ENCODE assay signal across 9 cellular contexts in genomic region chr2:191617589-191617988, GRCh38.
A peak's percentile ranks its signal among the peaks of the same experiment; 100 is the strongest.
DNase-seq lines count a peak whose midpoint lies in the region; ATAC-seq, FAIRE-seq and TF ChIP-seq lines count a peak whose summit lies in the region.
"Had no signal": no experiment of that assay in that cellular context is flagged by ENCODE, and none has a peak within 500 bp of the region (broad histone marks: within the 10 kb centered on the region; RNA-seq: fewer than 3 reads in every experiment).

No MANE protein-coding gene starts in this region.

- H3K27ac ChIP-seq in right lobe of liver = no peak overlapping the region
- no peak overlapping the region for H3K27ac ChIP-seq in HepG2 (ENCODE audit: extremely low read length, insufficient read depth, low read length)
- peak overlapping the region in 1 of 2 donors; percentile 74 for H3K27ac ChIP-seq in small intestine (ENCODE audit: low read depth in 1 of 2, low read length in 1 of 2)
- peak overlapping the region in 1 of 2 donors; percentile 70 for H3K27ac ChIP-seq in left lung
- H3K27ac ChIP-seq: C4-2B had no signal

- H3K27me3 ChIP-seq in right lobe of liver (no peaks in the 10 kb centered on the region), HepG2 (ENCODE audit: control insufficient read depth in 1 of 2, insufficient read depth in 2 of 2, low read length in 2 of 2) (no peaks in the 10 kb centered on the region), small intestine (ENCODE audit: control insufficient read depth in 2 of 2, insufficient read depth in 2 of 2, low read length in 2 of 2) (no peaks in the 10 kb centered on the region), left lung (no peaks in the 10 kb centered on the region)

- intact Hi-C loops in right lobe of liver (cut with DNase I) (no loop called here), HepG2 (cut with micrococcal nuclease; ENCODE audit: unreplicated experiment) (no loop called here), left lung (cut with DNase I) (no loop called here)

- ATAC-seq in right lobe of liver = peak in 3 of 4 donors; percentile 21 to 62 (median 48)
- no peak for ATAC-seq in HepG2
- ATAC-seq in HG03354 (IDR thresholded peaks at IDR 0.05; ENCODE audit: poor library complexity, severe bottlenecking, unreplicated experiment) = peak; percentile 88
- ATAC-seq in left lung = no peak

- no peak overlapping the region for H3K4me3 ChIP-seq in right lobe of liver
- no peak overlapping the region for H3K4me3 ChIP-seq in HepG2 (replicated peaks in 1 of 3; ENCODE audit: insufficient read depth in 1 of 3, low read depth in 2 of 3, low read length in 3 of 3)
- no peak overlapping the region for H3K4me3 ChIP-seq in small intestine (ENCODE audit: low read depth in 1 of 2, low read length in 2 of 2)
- no peak overlapping the region for H3K4me3 ChIP-seq in left lung

- CTCF ChIA-PET in HepG2 (lab: Yijun Ruan, JAX; ENCODE audit: low intra/inter-chr PET ratio, low total read pairs) = no interaction called here

- H4K20me1 ChIP-seq in HepG2 (ENCODE audit: insufficient read depth, low read length) = no peaks in the 10 kb centered on the region

- H3K9ac ChIP-seq in HepG2 (ENCODE audit: insufficient read depth, low read depth, low read length) = no peak overlapping the region

- H3K9me3 ChIP-seq in right lobe of liver = no peaks in the 10 kb centered on the region
- no peaks in the 10 kb centered on the region for H3K9me3 ChIP-seq in HepG2 (ENCODE audit: low read length)
- no peaks in the 10 kb centered on the region for H3K9me3 ChIP-seq in small intestine (ENCODE audit: control insufficient read depth, low read depth)
- H3K9me3 ChIP-seq in left lung = no peaks in the 10 kb centered on the region

- no peaks in the 10 kb centered on the region for H3K4me1 ChIP-seq in right lobe of liver
- no peaks in the 10 kb centered on the region for H3K4me1 ChIP-seq in HepG2 (ENCODE audit: insufficient read depth, low read length)
- H3K4me1 ChIP-seq in small intestine (ENCODE audit: control insufficient read depth in 2 of 2, insufficient read depth in 1 of 2, low read depth in 1 of 2, low read length in 1 of 2) = no peaks in the 10 kb centered on the region
- H3K4me1 ChIP-seq in left lung = peaks cover 0 to 30% of the 10 kb centered on the region in 2 donors

- TF ChIP-seq EP300 in HepG2 (IDR thresholded peaks at IDR 0.05; ENCODE audit: low read depth in 2 of 2, low read length in 2 of 2) (no peak), HepG2 (CRISPR knock-in tag; IDR thresholded peaks at IDR 0.05; ENCODE audit: borderline replicate concordance) (no peak)

- no peak for TF ChIP-seq POLR2A in right lobe of liver (IDR thresholded peaks at IDR 0.05)
- no peak for TF ChIP-seq POLR2A in HepG2 (IDR thresholded peaks at IDR 0.05; ENCODE audit: insufficient read depth in 1 of 2, low read depth in 2 of 2, low read length in 2 of 2)

- TF ChIP-seq RAD21 in HepG2 (CRISPR knock-in tag; IDR thresholded peaks at IDR 0.05) = no peak

- FAIRE-seq in HepG2 (lab: Jason Lieb, UNC) (no peak), small intestine (lab: Jason Lieb, UNC) (no peak)

- no peak overlapping the region for H3K4me2 ChIP-seq in HepG2 (ENCODE audit: low read depth, low read length)

- WGBS in right lobe of liver (ENCODE audit: insufficient coverage, low coverage, low lambda C conversion rate, missing lambda C conversion rate) = 41% methylated on average over 4 of the region's 4 CpGs
- 39% methylated on average over 4 of the region's 4 CpGs for whole genome bisulfite sequencing in HepG2 (ENCODE audit: low lambda C conversion rate)
- WGBS in small intestine, 3 donors = 57 to 70% (median 59%) methylated on average over 4 of the region's 4 CpGs

- BruUV-seq in HepG2 (replicated peaks; lab: Mats Ljungman, UMichigan) = no TSS peak

- H2AFZ ChIP-seq in HepG2 (ENCODE audit: low read length) = no peak overlapping the region

- POLR2A ChIA-PET in HepG2 (lab: Yijun Ruan, JAX) = no interaction called here

- TF ChIP-seq CTCF in right lobe of liver (IDR thresholded peaks at IDR 0.05) (no peak), HepG2 (CRISPR knock-in tag; IDR thresholded peaks at IDR 0.05) (no peak), left lung (IDR thresholded peaks at IDR 0.05) (no peak)

- H3K36me3 ChIP-seq in right lobe of liver = no peaks in the 10 kb centered on the region
- no peaks in the 10 kb centered on the region for H3K36me3 ChIP-seq in HepG2 (replicated peaks in 1 of 2; ENCODE audit: control insufficient read depth in 1 of 2, insufficient read depth in 2 of 2, low read length in 2 of 2)
- no peaks in the 10 kb centered on the region for H3K36me3 ChIP-seq in small intestine (ENCODE audit: control insufficient read depth in 2 of 2, insufficient read depth in 2 of 2, low read length in 2 of 2)
- H3K36me3 ChIP-seq in left lung = no peaks in the 10 kb centered on the region

- DNase-seq in right lobe of liver = no peak
- no peak for DNase-seq in HepG2 (ENCODE audit: low spot score)
- peak; percentile 23 to 34 for DNase-seq in activated CD4-positive, alpha-beta T cell treated with anti-CD3 and anti-CD28 coated beads, Interleukin-2, amount 50 U/mL, for 48 hours
- peak; percentile 50 for DNase-seq in small intestine
- DNase-seq in NCI-H774 (lab: John Stamatoyannopoulos, UW) = no peak
- DNase-seq in left lung = no peak
- no peak for DNase-seq in HCEC 1CT

- no peaks in the 10 kb centered on the region for H3K79me2 ChIP-seq in HepG2 (ENCODE audit: insufficient read depth, low read length)

- in situ Hi-C loops in HepG2 (cut with HindIII; ENCODE audit: extremely low pct_ligation_motif_present, low pct_unique_long_range_greater_than_20kb) = no loop called here

TF ChIP-seq in HepG2, 621 proteins besides CTCF, POLR2A, EP300 and RAD21:
- TF ChIP-seq GATAD1 (CRISPR knock-in tag; IDR thresholded peaks at IDR 0.05) = no peak
- no peak for TF ChIP-seq EEA1 (CRISPR knock-in tag; IDR thresholded peaks at IDR 0.05; ENCODE audit: borderline replicate concordance)
- no peak for TF ChIP-seq ZFAT (CRISPR knock-in tag; conservative IDR thresholded peaks at IDR 0.05)
- no peak for TF ChIP-seq CENPX (CRISPR knock-in tag; IDR thresholded peaks at IDR 0.05)
- TF ChIP-seq MIER2 (CRISPR knock-in tag; IDR thresholded peaks at IDR 0.05) = no peak
- TF ChIP-seq ZZZ3 (CRISPR knock-in tag; IDR thresholded peaks at IDR 0.05; ENCODE audit: borderline replicate concordance) = no peak
- no peak for TF ChIP-seq ZNF275 (CRISPR knock-in tag; IDR thresholded peaks at IDR 0.05; ENCODE audit: borderline replicate concordance)
- TF ChIP-seq MEIS2 (CRISPR knock-in tag; IDR thresholded peaks at IDR 0.05) = no peak
- TF ChIP-seq ZNF558 (CRISPR knock-in tag; IDR thresholded peaks at IDR 0.05; ENCODE audit: borderline replicate concordance) = no peak
- no peak for TF ChIP-seq RARA (CRISPR knock-in tag; IDR thresholded peaks at IDR 0.05)
- no peak for TF ChIP-seq RAD51 (IDR thresholded peaks at IDR 0.05; ENCODE audit: borderline replicate concordance)
- TF ChIP-seq RNF219 (CRISPR knock-in tag; IDR thresholded peaks at IDR 0.05) = no peak
- TF ChIP-seq TP53 (CRISPR knock-in tag; conservative IDR thresholded peaks at IDR 0.05) = no peak
- TF ChIP-seq ZNF605 (CRISPR knock-in tag; IDR thresholded peaks at IDR 0.05) = no peak
- no peak for TF ChIP-seq ZNF777 (CRISPR knock-in tag; IDR thresholded peaks at IDR 0.05)
- no peak for TF ChIP-seq PTBP1 (IDR thresholded peaks at IDR 0.05; ENCODE audit: low read depth, low read length, poor library complexity, severe bottlenecking)

Comparison
In these comparisons a context has a peak if more than half of its experiments do, and no peak if none do; other contexts are left out.
1. ATAC-seq: peak in right lobe of liver (3 of 4) and HG03354 (single experiment); none in HepG2 (single experiment) and left lung (single experiment).
2. DNase-seq: peak in activated CD4-positive, alpha-beta T cell treated with anti-CD3 and anti-CD28 coated beads, Interleukin-2, amount 50 U/mL, for 48 hours (2 of 2) and small intestine (single experiment); none in right lobe of liver (0 of 3), HepG2 (single experiment), NCI-H774 (single experiment), left lung (0 of 2) and HCEC 1CT (single experiment).